ENCODE assay signal across 8 cellular contexts in genomic region chr3:169966086-169966950, GRCh38. TPM values are rescaled to one million over a fixed set of nuclear protein-coding genes. Genes with fewer than 3 reads are reported as not detected.
DNase-seq lines count a peak whose midpoint lies in the region; ATAC-seq, FAIRE-seq and TF ChIP-seq lines count a peak whose summit lies in the region.

Gene SEC62, plus strand, starts transcription at chr3:169966807. Its CDS starts 16 bp downstream, at chr3:169966823.

- peaks cover 38 to 73% (median 51%) of the 10 kb centered on the region in 6 donors for H3K4me1 ChIP-seq in spleen

- H3K4me3 ChIP-seq in WI38 (ENCODE audit: low read depth, low read length) (peak within 1 kb of the TSS; percentile 79), bronchial epithelial cell (ENCODE audit: low read depth, low read length) (peak within 1 kb of the TSS; percentile 98), spleen (peak within 1 kb of the TSS; percentile 70 to 87 (median 72))

- H3K9me3 Mint-ChIP-seq in immature natural killer cell = no peaks in the 10 kb centered on the region

- ATAC-seq in GM18907 (IDR thresholded peaks at IDR 0.05; ENCODE audit: unreplicated experiment) = peak; percentile 91
- peak; percentile 94 for ATAC-seq in HG03159 (IDR thresholded peaks at IDR 0.05; ENCODE audit: unreplicated experiment)

- intact Hi-C loops in spleen (cut with DNase I; ENCODE audit: low total_unique reads) = loop anchor here (10.0 kb wide), 1 partner anchor 202 kb away; the partner anchor contains the start of genes ACTRT3 and TERC

- no peaks in the 10 kb centered on the region for H3K36me3 ChIP-seq in bronchial epithelial cell (ENCODE audit: control insufficient read depth, insufficient read depth, low read length)
- H3K36me3 ChIP-seq in spleen = peaks cover 0 to 18% (median 0%) of the 10 kb centered on the region in 6 donors

- TF ChIP-seq CTCF in WI38 (IDR thresholded peaks at IDR 0.05; ENCODE audit: low read depth, low read length) (0 out of 2 replicates have a peak, but pooled peaks have one; percentile 15), bronchial epithelial cell (IDR thresholded peaks at IDR 0.05; ENCODE audit: insufficient read depth, low read length, severe bottlenecking) (peak; percentile 44), spleen (IDR thresholded peaks at IDR 0.05 in 8 of 11, conservative IDR thresholded peaks at IDR 0.05 in 3 of 11) (peak in 9 of 11 experiments; percentile 28 to 71 (median 54))

- H3K27me3 ChIP-seq in bronchial epithelial cell (ENCODE audit: control insufficient read depth, insufficient read depth, low read length) (peaks cover 1% of the 10 kb centered on the region), spleen (replicated peaks in 1 of 7) (no peaks in the 10 kb centered on the region)

- WGBS in spleen, 5 donors = 9 to 15% (median 12%) methylated on average over 32 to 47 of the region's 47 CpGs

- FAIRE-seq in bronchial epithelial cell (lab: Jason Lieb, UNC) = no peak

- no peaks in the 10 kb centered on the region for H3K9me3 ChIP-seq in spleen

- H3K27ac Mint-ChIP-seq in immature natural killer cell = peak within 1 kb of the TSS; percentile 92 to 98 (median 95)

- H3K27me3 Mint-ChIP-seq in immature natural killer cell (ENCODE audit: low read depth in 3 of 3) = peaks cover 2 to 16% (median 15%) of the 10 kb centered on the region in 3 donors

- H3K36me3 Mint-ChIP-seq in immature natural killer cell = no peaks in the 10 kb centered on the region

- H3K27ac ChIP-seq in spleen = peak within 1 kb of the TSS; percentile 96 to 98 (median 98)

- DNase-seq in AG08395 (ENCODE audit: low spot score) (peak; percentile 95), NCI-H2227 (lab: John Stamatoyannopoulos, UW; ENCODE audit: unreplicated experiment) (peak; percentile 97), bronchial epithelial cell (ENCODE audit: low read depth) (peak; percentile 71), immature natural killer cell (peak; percentile 91 to 93 (median 92)), spleen (peak; percentile 99)

- H3K4me1 Mint-ChIP-seq in immature natural killer cell = peaks cover 31 to 46% of the 10 kb centered on the region in 2 donors

- peak; percentile 36 to 89 (median 83) for TF ChIP-seq POLR2A in spleen (IDR thresholded peaks at IDR 0.05)

- H3K4me3 Mint-ChIP-seq in immature natural killer cell = peak within 1 kb of the TSS; percentile 83 to 96 (median 94)

RNA-seq across cellular contexts. Expression of gene SEC62, which starts in this region (rescaled TPM):
- 27.1 and 39.2 TPM in 2 replicates for total RNA-seq in bronchial epithelial cell
- 100 to 1,000 TPM; 128 to 155 (median 130) TPM for polyA plus RNA-seq in immature natural killer cell
- 100 to 1,000 TPM in 4 of 7 donors, 10 to 100 TPM in 3; 56.8 to 178 (median 132) TPM for total RNA-seq in spleen
- 100 to 1,000 TPM in 1 of 3 donors, 10 to 100 TPM in 2; 32.8 to 117 (median 68.1) TPM for polyA plus RNA-seq in spleen

Comparison
In these comparisons a context has a peak if more than half of its experiments do, and no peak if none do; other contexts are left out.
1. Peak in every context shown above with its lines: DNase-seq, ATAC-seq, H3K4me3 ChIP-seq and H3K27ac ChIP-seq.